24 cellular contexts compared by ENCODE assay signal in genomic region chr14:31943861-31944255, GRCh38.
A peak's percentile ranks its signal among the peaks of the same experiment; 100 is the strongest.
DNase-seq lines count a peak whose midpoint lies in the region; ATAC-seq, FAIRE-seq and TF ChIP-seq lines count a peak whose summit lies in the region.
"Had no signal": no experiment of that assay in that cellular context is flagged by ENCODE, and none has a peak within 500 bp of the region (broad histone marks: within the 10 kb centered on the region; RNA-seq: fewer than 3 reads in every experiment).

No MANE protein-coding gene starts in this region.

- TF ChIP-seq EP300 in A549 (IDR thresholded peaks at IDR 0.05): no peak

- TF ChIP-seq CTCF in A549 (IDR thresholded peaks at IDR 0.05) (no peak), Calu3 (IDR thresholded peaks at IDR 0.05; ENCODE audit: unreplicated experiment) (no peak), brain (conservative IDR thresholded peaks at IDR 0.05) (no peak)

- 91% methylated on average over 12 of the region's 12 CpGs for WGBS in A549 (ENCODE audit: missing lambda C conversion rate)

- H3K27ac Mint-ChIP-seq in Calu3 (ENCODE audit: unreplicated experiment) (peak overlapping the region; percentile 91), brain (peak overlapping the region in 3 of 5 experiments; percentile 58 to 81 (median 70))
- peak overlapping the region in 8 of 9 donors; percentile 54 to 94 (median 90) for H3K27ac Mint-ChIP-seq in naive thymus-derived CD4-positive, alpha-beta T cell
- H3K27ac Mint-ChIP-seq: natural killer cell had no signal

- H3K4me1 Mint-ChIP-seq in Calu3 (ENCODE audit: low read depth, unreplicated experiment) (peaks cover 34% of the 10 kb centered on the region), brain (peaks cover 47% of the 10 kb centered on the region)
- H3K4me1 Mint-ChIP-seq in naive thymus-derived CD4-positive, alpha-beta T cell: peaks cover 20 to 61% (median 33%) of the 10 kb centered on the region in 7 donors
- H3K4me1 Mint-ChIP-seq: natural killer cell had no signal

- peak overlapping the region; percentile 72 for H3K4me2 ChIP-seq in A549

- H3K9me3 Mint-ChIP-seq in Calu3 (ENCODE audit: low read depth, unreplicated experiment): no peaks in the 10 kb centered on the region
- no peaks in the 10 kb centered on the region for H3K9me3 Mint-ChIP-seq in brain
- no peaks in the 10 kb centered on the region for H3K9me3 Mint-ChIP-seq in naive thymus-derived CD4-positive, alpha-beta T cell
- H3K9me3 Mint-ChIP-seq: natural killer cell had no signal

- TF ChIP-seq RAD21 in A549 (conservative IDR thresholded peaks at IDR 0.05 in 1 of 2, IDR thresholded peaks at IDR 0.05 in 1 of 2): no peak

- H3K36me3 ChIP-seq in naive thymus-derived CD4-positive, alpha-beta T cell (ENCODE audit: control insufficient read depth in 2 of 3, insufficient read depth in 3 of 3, low read length in 3 of 3): no peaks in the 10 kb centered on the region
- H3K36me3 ChIP-seq: MG63, SJCRH30, tibial nerve had no signal

- POLR2A ChIA-PET in A549 (lab: Yijun Ruan, JAX): no interaction called here
- POLR2A ChIA-PET in naive thymus-derived CD4-positive, alpha-beta T cell (lab: Charles Lee): interaction anchor here (1.1 to 5.2 kb wide), 2 partner anchors 19 to 133 kb away, joined by 4 to 22 read pairs; partner anchors contain the start of gene ARHGAP5

- TF ChIP-seq POLR2A in A549 (IDR thresholded peaks at IDR 0.05; ENCODE audit: low read length): no peak

- H3K4me3 ChIP-seq in A549: no peak overlapping the region; the same call in 2 of the 3 replicates
- H3K4me3 ChIP-seq in naive thymus-derived CD4-positive, alpha-beta T cell (ENCODE audit: low read length): no peak overlapping the region
- H3K4me3 ChIP-seq: MG63, SJCRH30, skin epidermis, tibial nerve had no signal

- FAIRE-seq in A549 (lab: Jason Lieb, UNC): no peak
- FAIRE-seq: endothelial cell of umbilical vein, H54, RCC 7860 had no signal

- CTCF ChIA-PET in A549 (lab: Yijun Ruan, JAX) (interaction anchor here (0.5 to 1.8 kb wide), 5 partner anchors 9 to 311 kb away, joined by 3 to 8 read pairs (median 4); no protein-coding TSS in a partner anchor), Calu3 (lab: Charles Lee) (no interaction called here)
- CTCF ChIA-PET in naive thymus-derived CD4-positive, alpha-beta T cell (lab: Charles Lee): interaction anchor here (0.9 to 1.0 kb wide), 2 partner anchors 10 to 15 kb away, joined by 3 to 5 read pairs; no protein-coding TSS in a partner anchor

- TSS peak; percentile 64 for BruUV-seq in Calu3 (replicated peaks; lab: Mats Ljungman, UMichigan)

- H3K9me3 ChIP-seq in A549: no peaks in the 10 kb centered on the region
- H3K9me3 ChIP-seq in naive thymus-derived CD4-positive, alpha-beta T cell (ENCODE audit: control insufficient read depth in 2 of 3, low read length in 3 of 3): no peaks in the 10 kb centered on the region
- H3K9me3 ChIP-seq: MG63, SJCRH30, tibial nerve had no signal

- DNase-seq in A549 (ENCODE audit: low read depth in 1 of 2, low spot score in 1 of 2): no peak
- no peak for DNase-seq in Calu3
- no peak for DNase-seq in naive thymus-derived CD4-positive, alpha-beta T cell
- no peak for DNase-seq in NOMO-1 treated with DMSO at 0.1 percent for 48 hours (lab: John Stamatoyannopoulos, UW; ENCODE audit: unreplicated experiment)
- DNase-seq in germinal center (ENCODE audit: low spot score): no peak
- no peak for DNase-seq in SIG-M5 (lab: John Stamatoyannopoulos, UW)
- DNase-seq: activated CD4-positive, alpha-beta T cell treated with anti-CD3 and anti-CD28 coated beads for 1 hour; activated CD8-positive, alpha-beta memory T cell treated with anti-CD3 and anti-CD28 coated beads for 24 hours; activated effector memory CD4-positive, alpha-beta T cell treated with anti-CD3 and anti-CD28 coated beads, Interleukin-2, amount 50 U/mL, for 16 hours; dermis blood vessel endothelial cell; KG1; left ventricle myocardium superior; natural killer cell; NCI-H1105 treated with DMSO at 0.1 percent for 48 hours; NCI-H1930; SJCRH30; stimulated activated CD8-positive, alpha-beta memory T cell treated with anti-CD3 and anti-CD28 coated beads, Interleukin-4, amount 100 ng/mL, for 48 hours had no signal

- intact Hi-C loops in Calu3 (cut with micrococcal nuclease; ENCODE audit: unreplicated experiment): no loop called here
- intact Hi-C loops in naive thymus-derived CD4-positive, alpha-beta T cell (cut with micrococcal nuclease): loop anchor here in 1 of 2 donors (2.0 to 10.0 kb wide), 3 partner anchors 383 to 1385 kb away; partner anchors contain the start of genes G2E3, HECTD1 and NUBPL

- no peak for ATAC-seq in A549
- no peak for ATAC-seq in naive thymus-derived CD4-positive, alpha-beta T cell
- ATAC-seq: left ventricle myocardium superior, natural killer cell had no signal

- peak overlapping the region; percentile 89 to 93 for H3K27ac ChIP-seq in A549
- H3K27ac ChIP-seq in naive thymus-derived CD4-positive, alpha-beta T cell (ENCODE audit: low read depth, low read length): peak overlapping the region; percentile 56
- H3K27ac ChIP-seq: SJCRH30 had no signal

- H3K27me3 Mint-ChIP-seq in Calu3 (ENCODE audit: unreplicated experiment): no peaks in the 10 kb centered on the region
- H3K27me3 Mint-ChIP-seq in brain: no peaks in the 10 kb centered on the region
- H3K27me3 Mint-ChIP-seq in naive thymus-derived CD4-positive, alpha-beta T cell: peaks cover 0 to 4% (median 0%) of the 10 kb centered on the region in 5 donors

- peaks cover 80% of the 10 kb centered on the region for H3K4me1 ChIP-seq in A549
- peaks cover 10 to 28% of the 10 kb centered on the region in 2 donors for H3K4me1 ChIP-seq in naive thymus-derived CD4-positive, alpha-beta T cell (ENCODE audit: control insufficient read depth in 2 of 2, insufficient read depth in 2 of 2, low read length in 2 of 2)
- H3K4me1 ChIP-seq: tibial nerve had no signal

- H3K36me3 Mint-ChIP-seq in Calu3 (ENCODE audit: insufficient read depth, unreplicated experiment): peaks cover 4% of the 10 kb centered on the region
- no peaks in the 10 kb centered on the region for H3K36me3 Mint-ChIP-seq in brain
- no peaks in the 10 kb centered on the region for H3K36me3 Mint-ChIP-seq in naive thymus-derived CD4-positive, alpha-beta T cell
- H3K36me3 Mint-ChIP-seq: natural killer cell had no signal

- H3K27me3 ChIP-seq in naive thymus-derived CD4-positive, alpha-beta T cell (ENCODE audit: control insufficient read depth in 2 of 2, insufficient read depth in 2 of 2, low read length in 2 of 2): no peaks in the 10 kb centered on the region
- H3K27me3 ChIP-seq: MG63, SJCRH30, tibial nerve had no signal

- peak overlapping the region; percentile 55 for H3K4me3 Mint-ChIP-seq in Calu3 (ENCODE audit: low read depth, unreplicated experiment)
- no peak overlapping the region for H3K4me3 Mint-ChIP-seq in brain
- peak overlapping the region in 8 of 10 donors; percentile 62 to 84 (median 72) for H3K4me3 Mint-ChIP-seq in naive thymus-derived CD4-positive, alpha-beta T cell
- H3K4me3 Mint-ChIP-seq: natural killer cell had no signal

TF ChIP-seq in A549, 52 proteins besides CTCF, POLR2A, EP300 and RAD21:
- no peak for TF ChIP-seq NPAS2 (CRISPR knock-in tag; IDR thresholded peaks at IDR 0.05; ENCODE audit: borderline replicate concordance)
- TF ChIP-seq TP53 (CRISPR knock-in tag; IDR thresholded peaks at IDR 0.05): no peak
- TF ChIP-seq RFX5 (IDR thresholded peaks at IDR 0.05): no peak
- TF ChIP-seq HOXB13 (CRISPR knock-in tag; IDR thresholded peaks at IDR 0.05; ENCODE audit: low read depth): no peak
- TF ChIP-seq HES2 (IDR thresholded peaks at IDR 0.05): no peak
- TF ChIP-seq CEBPB (IDR thresholded peaks at IDR 0.05): no peak
- no peak for TF ChIP-seq HEYL (CRISPR knock-in tag; IDR thresholded peaks at IDR 0.05)
- TF ChIP-seq CBX8 (IDR thresholded peaks at IDR 0.05): no peak
- no peak for TF ChIP-seq HOXB5 (CRISPR knock-in tag; IDR thresholded peaks at IDR 0.05)
- no peak for TF ChIP-seq E2F6 (IDR thresholded peaks at IDR 0.05; ENCODE audit: borderline replicate concordance, low read depth)
- no peak for TF ChIP-seq ESRRA (IDR thresholded peaks at IDR 0.05; ENCODE audit: borderline replicate concordance, low read length)
- TF ChIP-seq CBX2 (IDR thresholded peaks at IDR 0.05; ENCODE audit: borderline replicate concordance, low read depth): no peak
- no peak for TF ChIP-seq MAZ (IDR thresholded peaks at IDR 0.05; ENCODE audit: borderline replicate concordance, low read depth, low read length)
- TF ChIP-seq USF2 (IDR thresholded peaks at IDR 0.05): no peak

Comparison
In these comparisons a context has a peak if more than half of its experiments do, and no peak if none do; other contexts are left out.
1. H3K4me3 Mint-ChIP-seq: peak in Calu3 (single experiment) and naive thymus-derived CD4-positive, alpha-beta T cell (8 of 10); none in brain (0 of 5).
2. Peak in every context shown above with its lines, with median percentiles within 50 percentile points of each other: H3K27ac Mint-ChIP-seq.